ENCODE assay signal across 1 cellular context in the genomic region with DNA sequence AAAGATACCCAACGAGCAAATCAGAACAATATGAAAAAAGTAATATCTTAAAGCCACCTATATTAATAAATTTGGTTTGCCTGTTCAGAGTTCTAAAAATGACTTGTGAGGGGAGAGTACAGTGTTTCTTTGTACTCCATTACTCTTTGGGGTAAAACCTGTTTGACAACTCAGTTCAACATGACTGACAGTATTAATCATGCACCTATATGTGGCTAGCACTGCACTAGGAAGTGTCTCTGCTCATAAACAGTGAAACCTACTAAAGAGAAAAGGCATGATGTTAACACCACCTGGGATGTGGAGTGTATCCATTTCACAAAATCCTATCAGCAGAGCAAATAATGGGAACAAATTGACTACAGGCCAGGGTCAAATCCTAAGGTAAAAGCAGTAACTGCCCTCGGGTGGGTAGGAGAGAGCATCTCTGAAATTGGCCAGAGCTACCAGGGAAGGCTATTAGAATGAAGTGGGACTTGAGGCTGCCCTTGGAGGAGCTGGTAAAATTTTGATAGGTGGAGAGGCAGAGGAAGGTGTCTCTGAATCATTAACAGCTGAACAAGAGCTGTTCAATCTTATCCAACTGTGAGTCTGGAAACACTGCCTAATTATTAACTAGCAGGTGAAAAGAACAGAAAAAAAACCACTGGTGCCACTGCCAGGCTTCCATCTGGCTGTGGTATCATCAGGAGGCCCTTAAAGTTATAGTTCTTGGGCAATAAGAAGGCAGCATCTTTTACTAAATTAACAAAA.
TF ChIP-seq lines count a peak whose summit lies in the region.

No MANE protein-coding gene starts in this region.

TF ChIP-seq in liver, 16 proteins besides CTCF, POLR2A, EP300 and RAD21 (continued from another document):
- TF ChIP-seq, protein P1, sequence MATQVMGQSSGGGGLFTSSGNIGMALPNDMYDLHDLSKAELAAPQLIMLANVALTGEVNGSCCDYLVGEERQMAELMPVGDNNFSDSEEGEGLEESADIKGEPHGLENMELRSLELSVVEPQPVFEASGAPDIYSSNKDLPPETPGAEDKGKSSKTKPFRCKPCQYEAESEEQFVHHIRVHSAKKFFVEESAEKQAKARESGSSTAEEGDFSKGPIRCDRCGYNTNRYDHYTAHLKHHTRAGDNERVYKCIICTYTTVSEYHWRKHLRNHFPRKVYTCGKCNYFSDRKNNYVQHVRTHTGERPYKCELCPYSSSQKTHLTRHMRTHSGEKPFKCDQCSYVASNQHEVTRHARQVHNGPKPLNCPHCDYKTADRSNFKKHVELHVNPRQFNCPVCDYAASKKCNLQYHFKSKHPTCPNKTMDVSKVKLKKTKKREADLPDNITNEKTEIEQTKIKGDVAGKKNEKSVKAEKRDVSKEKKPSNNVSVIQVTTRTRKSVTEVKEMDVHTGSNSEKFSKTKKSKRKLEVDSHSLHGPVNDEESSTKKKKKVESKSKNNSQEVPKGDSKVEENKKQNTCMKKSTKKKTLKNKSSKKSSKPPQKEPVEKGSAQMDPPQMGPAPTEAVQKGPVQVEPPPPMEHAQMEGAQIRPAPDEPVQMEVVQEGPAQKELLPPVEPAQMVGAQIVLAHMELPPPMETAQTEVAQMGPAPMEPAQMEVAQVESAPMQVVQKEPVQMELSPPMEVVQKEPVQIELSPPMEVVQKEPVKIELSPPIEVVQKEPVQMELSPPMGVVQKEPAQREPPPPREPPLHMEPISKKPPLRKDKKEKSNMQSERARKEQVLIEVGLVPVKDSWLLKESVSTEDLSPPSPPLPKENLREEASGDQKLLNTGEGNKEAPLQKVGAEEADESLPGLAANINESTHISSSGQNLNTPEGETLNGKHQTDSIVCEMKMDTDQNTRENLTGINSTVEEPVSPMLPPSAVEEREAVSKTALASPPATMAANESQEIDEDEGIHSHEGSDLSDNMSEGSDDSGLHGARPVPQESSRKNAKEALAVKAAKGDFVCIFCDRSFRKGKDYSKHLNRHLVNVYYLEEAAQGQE (IDR thresholded peaks at IDR 0.05), result no peak
- no peak for TF ChIP-seq EGR1 (IDR thresholded peaks at IDR 0.05; ENCODE audit: low read depth in 2 of 2)
- no peak for TF ChIP-seq HNF4G (IDR thresholded peaks at IDR 0.05)
- no peak for TF ChIP-seq NR2F2 (IDR thresholded peaks at IDR 0.05)
- TF ChIP-seq HNF4A (conservative IDR thresholded peaks at IDR 0.05), result no peak
- TF ChIP-seq, protein P2, sequence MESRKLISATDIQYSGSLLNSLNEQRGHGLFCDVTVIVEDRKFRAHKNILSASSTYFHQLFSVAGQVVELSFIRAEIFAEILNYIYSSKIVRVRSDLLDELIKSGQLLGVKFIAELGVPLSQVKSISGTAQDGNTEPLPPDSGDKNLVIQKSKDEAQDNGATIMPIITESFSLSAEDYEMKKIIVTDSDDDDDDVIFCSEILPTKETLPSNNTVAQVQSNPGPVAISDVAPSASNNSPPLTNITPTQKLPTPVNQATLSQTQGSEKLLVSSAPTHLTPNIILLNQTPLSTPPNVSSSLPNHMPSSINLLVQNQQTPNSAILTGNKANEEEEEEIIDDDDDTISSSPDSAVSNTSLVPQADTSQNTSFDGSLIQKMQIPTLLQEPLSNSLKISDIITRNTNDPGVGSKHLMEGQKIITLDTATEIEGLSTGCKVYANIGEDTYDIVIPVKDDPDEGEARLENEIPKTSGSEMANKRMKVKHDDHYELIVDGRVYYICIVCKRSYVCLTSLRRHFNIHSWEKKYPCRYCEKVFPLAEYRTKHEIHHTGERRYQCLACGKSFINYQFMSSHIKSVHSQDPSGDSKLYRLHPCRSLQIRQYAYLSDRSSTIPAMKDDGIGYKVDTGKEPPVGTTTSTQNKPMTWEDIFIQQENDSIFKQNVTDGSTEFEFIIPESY (IDR thresholded peaks at IDR 0.05), result no peak
TF ChIP-seq in liver: peak in this region for 1.
